ENCODE assay signal across 38 cellular contexts in the genomic region with DNA sequence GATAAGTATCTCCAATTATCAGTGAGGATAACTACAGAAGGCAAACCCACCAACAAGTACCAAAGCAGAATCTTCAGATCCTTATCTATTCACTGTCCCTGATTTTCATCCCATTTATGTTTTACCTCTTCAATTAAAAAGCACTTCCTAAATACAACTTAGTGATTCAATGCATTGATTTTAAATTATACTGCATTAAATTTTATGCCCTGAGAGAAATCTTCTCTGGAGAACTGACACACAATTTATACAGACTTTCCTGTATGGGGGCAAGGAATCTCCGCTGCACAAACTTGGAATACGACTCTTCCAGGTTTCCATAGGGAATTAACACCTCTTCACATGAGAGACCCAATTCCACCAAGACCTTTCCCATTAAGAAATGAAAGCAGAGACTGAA. TPM values are rescaled to one million over a fixed set of nuclear protein-coding genes. Genes with fewer than 3 reads are reported as not detected.
"Had no signal": no experiment of that assay in that cellular context is flagged by ENCODE, and none has a peak within 500 bp of the region (broad histone marks: within the 10 kb centered on the region; RNA-seq: fewer than 3 reads in every experiment).

A gene with protein sequence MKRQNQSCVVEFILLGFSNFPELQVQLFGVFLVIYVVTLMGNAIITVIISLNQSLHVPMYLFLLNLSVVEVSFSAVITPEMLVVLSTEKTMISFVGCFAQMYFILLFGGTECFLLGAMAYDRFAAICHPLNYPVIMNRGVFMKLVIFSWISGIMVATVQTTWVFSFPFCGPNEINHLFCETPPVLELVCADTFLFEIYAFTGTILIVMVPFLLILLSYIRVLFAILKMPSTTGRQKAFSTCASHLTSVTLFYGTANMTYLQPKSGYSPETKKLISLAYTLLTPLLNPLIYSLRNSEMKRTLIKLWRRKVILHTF (minus strand): TSS at position 101 of the 400 bp plus-strand sequence. CDS start 2,188 bp downstream, outside the sequence.

- H3K4me3 ChIP-seq: MG63 had no signal

- H3K27ac ChIP-seq: KMS-11 had no signal

- H3K36me3 ChIP-seq: MG63 had no signal

- DNase-seq: Karpas-422, MG63, MM.1S, MV-4-11, NCI-H1048, NCI-H1092, NCI-H1092 treated with DMSO at 0.1 percent for 48 hours, NCI-H1105, NCI-H1105 treated with DMSO at 0.1 percent for 48 hours, NCI-H1417, NCI-H1417 treated with DMSO at 0.1 percent for 48 hours, NCI-H1436, NCI-H1436 treated with DMSO at 0.1 percent for 48 hours, NCI-H146, NCI-H1694, NCI-H1694 treated with DMSO at 0.1 percent for 48 hours, NCI-H187, NCI-H187 treated with DMSO at 0.1 percent for 48 hours, NCI-H1930, NCI-H2029, NCI-H2029 treated with DMSO at 0.1 percent for 48 hours, NCI-H2081, NCI-H2081 treated with DMSO at 0.1 percent for 48 hours, NCI-H2107, NCI-H2171, NCI-H2171 treated with DMSO at 0.1 percent for 48 hours, NCI-H2227 treated with DMSO at 0.1 percent for 48 hours, NCI-H226, NCI-H345, NCI-H446, NCI-H446 treated with DMSO at 0.1 percent for 48 hours, NCI-H510A, NCI-H510A treated with DMSO at 0.1 percent for 48 hours had no signal

- H3K4me2 ChIP-seq: KMS-11 had no signal

- H3K27me3 ChIP-seq: MG63 had no signal

RNA-seq across cellular contexts. Expression of the gene that starts here (rescaled TPM):
- total RNA-seq: LHCN-M2, M059J, MCF 10A, NCI-H460 had no signal
